8 cellular contexts compared by ENCODE assay signal in the genomic region with DNA sequence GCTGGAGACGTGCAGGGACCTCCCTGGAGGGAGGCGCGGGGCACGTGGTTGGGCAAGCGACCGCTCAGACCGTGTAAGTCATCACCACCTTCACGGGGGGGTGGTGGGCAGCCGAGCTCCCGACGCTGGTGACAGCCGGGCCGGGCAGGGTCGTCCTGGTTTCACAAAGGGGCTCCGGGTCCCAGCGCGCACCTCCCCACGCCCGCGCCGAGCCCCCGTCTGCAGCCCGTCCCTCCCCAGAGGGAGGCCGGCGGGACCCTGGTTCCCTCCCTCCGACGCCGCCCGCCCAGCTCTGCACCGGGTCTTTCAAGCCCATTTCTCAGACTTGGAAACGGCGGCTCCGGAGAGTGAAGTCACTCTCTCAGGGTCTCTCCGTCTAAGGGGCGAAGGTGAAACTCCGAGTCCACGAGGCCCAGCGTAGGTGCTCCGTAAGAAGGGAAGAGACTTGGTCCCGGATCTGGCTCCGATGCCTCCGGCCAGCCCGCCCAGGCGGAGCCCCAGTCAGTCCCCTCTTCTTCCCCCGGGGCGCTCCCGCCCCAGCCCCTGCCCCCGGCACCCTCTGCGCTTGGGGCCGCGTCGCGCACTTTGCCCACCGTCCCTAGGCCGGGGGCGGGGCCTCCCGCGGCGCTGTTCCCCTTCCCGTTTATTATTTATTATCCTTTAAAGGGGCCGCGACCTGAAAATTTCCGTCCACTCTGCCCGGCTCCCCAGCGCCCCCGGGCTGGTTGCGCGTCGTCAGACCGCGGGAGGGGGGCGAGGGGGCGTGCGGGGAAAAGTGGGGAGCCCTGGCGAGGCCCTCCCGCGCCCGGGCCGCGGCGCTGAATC. TPM values are rescaled to one million over a fixed set of nuclear protein-coding genes. Genes with fewer than 3 reads are reported as not detected.
A peak's percentile ranks its signal among the peaks of the same experiment; 100 is the strongest.
DNase-seq lines count a peak whose midpoint lies in the region; ATAC-seq and TF ChIP-seq lines count a peak whose summit lies in the region.

No MANE protein-coding gene starts in this region.

- in situ Hi-C loops in KBM-7 (cut with MboI; ENCODE audit: low pct_unique_long_range_greater_than_20kb, low sequenced_read_pairs) = no loop called here

- no peak for TF ChIP-seq CTCF in DOHH2 (IDR thresholded peaks at IDR 0.05; ENCODE audit: low read depth, low read length, poor library complexity, severe bottlenecking)

- CTCF ChIA-PET in naive thymus-derived CD4-positive, alpha-beta T cell (lab: Charles Lee) = interaction anchor here (1.3 to 6.9 kb wide), 3 partner anchors 58 to 69 kb away, joined by 5 to 106 read pairs (median 8); a partner anchor contains a TSS

- H3K4me1 Mint-ChIP-seq in activated T-helper 2 cell treated with anti-CD3 and anti-CD28 coated beads, Interferon-gamma antibody, Interleukin-2, Interleukin-4, amounts not matched to agents 10 μg/mL and 5 μg/mL and 100 μg/mL, durations not matched to agents 14 hours and 24 hours and 36 hours (ENCODE audit: low read depth) = peaks cover 12% of the 10 kb centered on the region
- H3K4me1 Mint-ChIP-seq in naive thymus-derived CD4-positive, alpha-beta T cell = peaks cover 5 to 22% (median 15%) of the 10 kb centered on the region in 7 donors

- intact Hi-C loops in activated T-helper 2 cell treated with anti-CD3 and anti-CD28 coated beads, Interferon-gamma antibody, Interleukin-2, Interleukin-4, amounts not matched to agents 10 μg/mL and 5 μg/mL and 100 μg/mL, durations not matched to agents 14 hours and 24 hours and 36 hours (cut with micrococcal nuclease) = loop anchor here (1.0 to 10.0 kb wide), 5 partner anchors 59 to 317 kb away; a partner anchor contains a TSS
- intact Hi-C loops in naive thymus-derived CD4-positive, alpha-beta T cell (cut with micrococcal nuclease) = loop anchor here (1.0 kb wide), 6 partner anchors 15 to 316 kb away; a partner anchor contains a TSS

- no peaks in the 10 kb centered on the region for H3K9me3 Mint-ChIP-seq in activated T-helper 2 cell treated with anti-CD3 and anti-CD28 coated beads, Interferon-gamma antibody, Interleukin-2, Interleukin-4, amounts not matched to agents 10 μg/mL and 5 μg/mL and 100 μg/mL, durations not matched to agents 14 hours and 24 hours and 36 hours
- no peaks in the 10 kb centered on the region for H3K9me3 Mint-ChIP-seq in naive thymus-derived CD4-positive, alpha-beta T cell

- no peaks in the 10 kb centered on the region for H3K79me2 ChIP-seq in DOHH2 (ENCODE audit: control insufficient read depth, low read length)

- H3K4me2 ChIP-seq in DOHH2 (ENCODE audit: low read length) = peak overlapping the region; percentile 87

- H3K27ac Mint-ChIP-seq in activated T-helper 2 cell treated with anti-CD3 and anti-CD28 coated beads, Interferon-gamma antibody, Interleukin-2, Interleukin-4, amounts not matched to agents 10 μg/mL and 5 μg/mL and 100 μg/mL, durations not matched to agents 14 hours and 24 hours and 36 hours = peak overlapping the region; percentile 80
- H3K27ac Mint-ChIP-seq in naive thymus-derived CD4-positive, alpha-beta T cell = peak overlapping the region in 5 of 9 donors; percentile 26 to 80 (median 71)

- H3K27me3 Mint-ChIP-seq in activated T-helper 2 cell treated with anti-CD3 and anti-CD28 coated beads, Interferon-gamma antibody, Interleukin-2, Interleukin-4, amounts not matched to agents 10 μg/mL and 5 μg/mL and 100 μg/mL, durations not matched to agents 14 hours and 24 hours and 36 hours (ENCODE audit: low read depth) = peaks cover 1% of the 10 kb centered on the region
- H3K27me3 Mint-ChIP-seq in naive thymus-derived CD4-positive, alpha-beta T cell = no peaks in the 10 kb centered on the region

- H3K36me3 Mint-ChIP-seq in activated T-helper 2 cell treated with anti-CD3 and anti-CD28 coated beads, Interferon-gamma antibody, Interleukin-2, Interleukin-4, amounts not matched to agents 10 μg/mL and 5 μg/mL and 100 μg/mL, durations not matched to agents 14 hours and 24 hours and 36 hours (ENCODE audit: low read depth) = no peaks in the 10 kb centered on the region
- H3K36me3 Mint-ChIP-seq in naive thymus-derived CD4-positive, alpha-beta T cell = no peaks in the 10 kb centered on the region

- H4K20me1 ChIP-seq in DOHH2 (ENCODE audit: control insufficient read depth, insufficient read depth, low read depth, low read length) = peaks cover 8% of the 10 kb centered on the region; the same call in 1 of the 2 replicates

- H3F3A ChIP-seq in DOHH2 (ENCODE audit: control insufficient read depth, insufficient read depth) = no peaks in the 10 kb centered on the region; the same call in 1 of the 2 replicates

- peaks cover 46% of the 10 kb centered on the region for H3K27me3 ChIP-seq in DOHH2 (ENCODE audit: control insufficient read depth, low read length)
- no peaks in the 10 kb centered on the region for H3K27me3 ChIP-seq in naive thymus-derived CD4-positive, alpha-beta T cell (ENCODE audit: control insufficient read depth in 2 of 2, insufficient read depth in 2 of 2, low read length in 2 of 2)

- no peaks in the 10 kb centered on the region for H3K9me2 ChIP-seq in DOHH2 (replicated peaks; ENCODE audit: control insufficient read depth, low read length)

- H3K4me3 Mint-ChIP-seq in activated T-helper 2 cell treated with anti-CD3 and anti-CD28 coated beads, Interferon-gamma antibody, Interleukin-2, Interleukin-4, amounts not matched to agents 10 μg/mL and 5 μg/mL and 100 μg/mL, durations not matched to agents 14 hours and 24 hours and 36 hours (ENCODE audit: low read depth) = peak overlapping the region; percentile 80
- peak overlapping the region; percentile 60 to 85 (median 78) for H3K4me3 Mint-ChIP-seq in naive thymus-derived CD4-positive, alpha-beta T cell

- H3K4me1 ChIP-seq in DOHH2 (ENCODE audit: control insufficient read depth, low read length) = peaks cover 30% of the 10 kb centered on the region
- peaks cover 0 to 4% of the 10 kb centered on the region in 2 donors for H3K4me1 ChIP-seq in naive thymus-derived CD4-positive, alpha-beta T cell (ENCODE audit: control insufficient read depth in 2 of 2, insufficient read depth in 2 of 2, low read length in 2 of 2)

- no peak overlapping the region for H3K27ac ChIP-seq in DOHH2 (ENCODE audit: low read depth, low read length)
- peak overlapping the region; percentile 68 for H3K27ac ChIP-seq in naive thymus-derived CD4-positive, alpha-beta T cell (ENCODE audit: low read depth, low read length)
- peak overlapping the region; percentile 37 for H3K27ac ChIP-seq in substantia nigra (ENCODE audit: low read depth, low read length, poor library complexity, severe bottlenecking)

- ATAC-seq in GM21786 (IDR thresholded peaks at IDR 0.05; ENCODE audit: unreplicated experiment) = peak; percentile 52
- peak; percentile 83 for ATAC-seq in naive thymus-derived CD4-positive, alpha-beta T cell

- peak; percentile 89 for DNase-seq in KBM-7
- DNase-seq in RPMI7951 (ENCODE audit: low read depth) = peak; percentile 81
- DNase-seq in activated T-helper 2 cell treated with anti-CD3 and anti-CD28 coated beads, Interferon-gamma antibody, Interleukin-2, Interleukin-4, amounts not matched to agents 10 μg/mL and 5 μg/mL and 100 μg/mL, durations not matched to agents 14 hours and 24 hours and 36 hours (ENCODE audit: low spot score) = peak; percentile 77
- peak; percentile 76 for DNase-seq in fibroblast of peridontal ligament (ENCODE audit: extremely low read depth)
- peak; percentile 59 to 83 (median 76) for DNase-seq in naive thymus-derived CD4-positive, alpha-beta T cell
- peak in 45 of 49 donors; percentile 25 to 86 (median 65) for DNase-seq in substantia nigra (lab: John Stamatoyannopoulos, UW)

- H3K9me3 ChIP-seq in DOHH2 (ENCODE audit: control insufficient read depth, insufficient read depth, low read length) = no peaks in the 10 kb centered on the region
- H3K9me3 ChIP-seq in naive thymus-derived CD4-positive, alpha-beta T cell (ENCODE audit: control insufficient read depth in 2 of 3, low read length in 3 of 3) = no peaks in the 10 kb centered on the region

- no peaks in the 10 kb centered on the region for H3K36me3 ChIP-seq in DOHH2 (ENCODE audit: control insufficient read depth, low read length)
- H3K36me3 ChIP-seq in naive thymus-derived CD4-positive, alpha-beta T cell (ENCODE audit: control insufficient read depth in 2 of 3, insufficient read depth in 3 of 3, low read length in 3 of 3) = peaks cover 0 to 7% (median 0%) of the 10 kb centered on the region in 3 experiments

- POLR2A ChIA-PET in naive thymus-derived CD4-positive, alpha-beta T cell (lab: Charles Lee) = interaction anchor here (0.8 to 3.4 kb wide), 5 partner anchors 58 to 278 kb away, joined by 4 to 28 read pairs (median 5); a partner anchor contains a TSS

- peak overlapping the region; percentile 76 for H3K4me3 ChIP-seq in DOHH2 (ENCODE audit: low read length)
- peak overlapping the region; percentile 79 for H3K4me3 ChIP-seq in naive thymus-derived CD4-positive, alpha-beta T cell (ENCODE audit: low read length)

RNA-seq across cellular contexts. Expression of a gene that starts 0.5 kb away (rescaled TPM):
- total RNA-seq in RPMI7951 (2014; rRNA removed; shearing (Covaris generic)) = 5.3 and 5.6 TPM in 2 replicates
- total RNA-seq in activated T-helper 2 cell treated with anti-CD3 and anti-CD28 coated beads, Interferon-gamma antibody, Interleukin-2, Interleukin-4, amounts not matched to agents 10 μg/mL and 5 μg/mL and 100 μg/mL, durations not matched to agents 14 hours and 24 hours and 36 hours = 42.0 and 42.6 TPM in 2 replicates
- total RNA-seq in naive thymus-derived CD4-positive, alpha-beta T cell = 10 to 100 TPM in 3 of 5 experiments, 1 to 10 TPM in 2; 7.1 to 33.1 (median 10.2) TPM
- polyA plus RNA-seq in naive thymus-derived CD4-positive, alpha-beta T cell = under 1 TPM; 0.57 to 0.95 TPM

RNA-seq across cellular contexts. Expression of a gene that starts 8.2 kb away (rescaled TPM):
- total RNA-seq in RPMI7951 (2014; rRNA removed; shearing (Covaris generic)) = not detected in 2 replicates
- 7.1 and 8.0 TPM in 2 replicates for total RNA-seq in activated T-helper 2 cell treated with anti-CD3 and anti-CD28 coated beads, Interferon-gamma antibody, Interleukin-2, Interleukin-4, amounts not matched to agents 10 μg/mL and 5 μg/mL and 100 μg/mL, durations not matched to agents 14 hours and 24 hours and 36 hours
- 1 to 10 TPM; 1.1 to 3.0 (median 1.7) TPM for total RNA-seq in naive thymus-derived CD4-positive, alpha-beta T cell
- polyA plus RNA-seq in naive thymus-derived CD4-positive, alpha-beta T cell = under 1 TPM; 0.72 to 0.85 TPM

RNA-seq across cellular contexts. Expression of a gene that starts 12.3 kb away (rescaled TPM):
- 19.7 and 29.3 TPM in 2 replicates for total RNA-seq in RPMI7951 (2014; rRNA removed; shearing (Covaris generic))
- 77.1 and 83.3 TPM in 2 replicates for total RNA-seq in activated T-helper 2 cell treated with anti-CD3 and anti-CD28 coated beads, Interferon-gamma antibody, Interleukin-2, Interleukin-4, amounts not matched to agents 10 μg/mL and 5 μg/mL and 100 μg/mL, durations not matched to agents 14 hours and 24 hours and 36 hours
- total RNA-seq in naive thymus-derived CD4-positive, alpha-beta T cell = 100 to 1,000 TPM; 123 to 219 (median 184) TPM
- polyA plus RNA-seq in naive thymus-derived CD4-positive, alpha-beta T cell = 100 to 1,000 TPM; 195 to 251 TPM

RNA-seq across cellular contexts. Expression of a gene that starts 32.0 kb away (rescaled TPM):
- total RNA-seq in RPMI7951 (2014; rRNA removed; shearing (Covaris generic)) = not detected in 2 replicates
- not detected in 2 replicates for total RNA-seq in activated T-helper 2 cell treated with anti-CD3 and anti-CD28 coated beads, Interferon-gamma antibody, Interleukin-2, Interleukin-4, amounts not matched to agents 10 μg/mL and 5 μg/mL and 100 μg/mL, durations not matched to agents 14 hours and 24 hours and 36 hours
- not detected for total RNA-seq in naive thymus-derived CD4-positive, alpha-beta T cell
- polyA plus RNA-seq in naive thymus-derived CD4-positive, alpha-beta T cell = not detected

RNA-seq across cellular contexts. Expression of a gene that starts 32.3 kb away (rescaled TPM):
- total RNA-seq in RPMI7951 (2014; rRNA removed; shearing (Covaris generic)) = 15.1 and 16.5 TPM in 2 replicates
- 55.7 and 64.1 TPM in 2 replicates for total RNA-seq in activated T-helper 2 cell treated with anti-CD3 and anti-CD28 coated beads, Interferon-gamma antibody, Interleukin-2, Interleukin-4, amounts not matched to agents 10 μg/mL and 5 μg/mL and 100 μg/mL, durations not matched to agents 14 hours and 24 hours and 36 hours
- total RNA-seq in naive thymus-derived CD4-positive, alpha-beta T cell = 10 to 100 TPM; 47.5 to 78.2 (median 67.6) TPM
- 100 to 1,000 TPM in 1 of 2 donors, 10 to 100 TPM in 1; 65.7 to 142 TPM for polyA plus RNA-seq in naive thymus-derived CD4-positive, alpha-beta T cell
